In the genomic region with DNA sequence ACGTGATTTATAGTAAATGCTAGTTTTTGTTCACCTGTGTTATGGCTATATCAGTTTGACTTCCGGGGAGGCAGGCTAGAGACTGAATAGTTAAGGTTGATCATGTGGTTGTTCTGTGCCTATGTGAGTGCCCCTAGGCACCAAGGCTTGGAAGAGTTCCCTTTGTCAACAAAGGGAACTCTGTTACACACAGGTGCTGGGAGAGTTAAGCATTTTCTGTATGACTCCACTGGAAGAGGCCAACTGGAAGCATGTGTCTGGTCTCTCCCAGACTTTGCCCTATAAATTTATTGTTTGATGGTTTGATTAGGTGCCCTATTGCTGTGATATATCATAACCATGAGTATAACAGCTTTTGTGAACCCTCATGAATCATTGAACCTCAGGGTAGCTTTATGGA, we compare ENCODE assay signal across 21 cellular contexts.
DNase-seq lines count a peak whose midpoint lies in the region; ATAC-seq, FAIRE-seq and TF ChIP-seq lines count a peak whose summit lies in the region.
"Had no signal": no experiment of that assay in that cellular context is flagged by ENCODE, and none has a peak within 500 bp of the region (broad histone marks: within the 10 kb centered on the region; RNA-seq: fewer than 3 reads in every experiment).

No MANE protein-coding gene starts in this region.

- no peak for TF ChIP-seq POLR2A in gastroesophageal sphincter (IDR thresholded peaks at IDR 0.05)

- H3K4me3 ChIP-seq in small intestine (ENCODE audit: low read depth in 1 of 2, low read length in 2 of 2): no peak overlapping the region
- H3K4me3 ChIP-seq in gastroesophageal sphincter: no peak overlapping the region
- H3K4me3 ChIP-seq: BLaER1 treated with 17β-estradiol and CSF1 and Interleukin-3, amounts not matched to agents 10 nM and 100 nM; GM12878 had no signal

- H3K36me3 ChIP-seq in small intestine (ENCODE audit: control insufficient read depth in 2 of 2, insufficient read depth in 2 of 2, low read length in 2 of 2) (no peaks in the 10 kb centered on the region), gastroesophageal sphincter (no peaks in the 10 kb centered on the region)
- H3K36me3 ChIP-seq: BLaER1 treated with 17β-estradiol and CSF1 and Interleukin-3, amounts not matched to agents 10 nM and 100 nM had no signal

- DNase-seq in COLO829 (ENCODE audit: low spot score): peak; percentile 41
- DNase-seq in NCI-H2029 (lab: John Stamatoyannopoulos, UW): peak; percentile 21
- DNase-seq in small intestine: peak; percentile 61
- DNase-seq in NAMALWA (ENCODE audit: low spot score): no peak
- DNase-seq: CD8-positive, alpha-beta T cell; COR-L47; DMS 273 treated with DMSO at 0.1 percent for 48 hours; DMS53; DND-41; EL; GOT3; H7; HFFc6; IMR-90 had no signal

- WGBS in small intestine, 3 donors: 14 to 62% (median 27%) methylated on average over 2 of the region's 2 CpGs
- 61% methylated on average over 2 of the region's 2 CpGs; no CpG with 5 or more reads in 1 of the 2 donors for WGBS in gastroesophageal sphincter (ENCODE audit: low coverage in 1 of 2), 2 donors

- FAIRE-seq in small intestine (lab: Jason Lieb, UNC): no peak
- FAIRE-seq: GM12878, HTR-8/SVneo had no signal

- H3K4me1 ChIP-seq in small intestine (ENCODE audit: control insufficient read depth in 2 of 2, insufficient read depth in 1 of 2, low read depth in 1 of 2, low read length in 1 of 2) (no peaks in the 10 kb centered on the region), gastroesophageal sphincter (no peaks in the 10 kb centered on the region)
- H3K4me1 ChIP-seq: BLaER1 treated with 17β-estradiol and CSF1 and Interleukin-3, amounts not matched to agents 10 nM and 100 nM had no signal

- no peak for TF ChIP-seq EP300 in gastroesophageal sphincter (IDR thresholded peaks at IDR 0.05)

- TF ChIP-seq CTCF in gastroesophageal sphincter (IDR thresholded peaks at IDR 0.05): no peak

- peak; percentile 29 for ATAC-seq in esophagus mucosa
- ATAC-seq in GM19035 (IDR thresholded peaks at IDR 0.05; ENCODE audit: unreplicated experiment): no peak
- no peak for ATAC-seq in gastroesophageal sphincter
- ATAC-seq: CD8-positive, alpha-beta T cell; GM12878; HCT116 had no signal

- peaks cover 0 to 2% of the 10 kb centered on the region in 2 donors for H3K27me3 ChIP-seq in small intestine (ENCODE audit: control insufficient read depth in 2 of 2, insufficient read depth in 2 of 2, low read length in 2 of 2)
- H3K27me3 ChIP-seq in gastroesophageal sphincter: no peaks in the 10 kb centered on the region
- H3K27me3 ChIP-seq: BLaER1 treated with 17β-estradiol and CSF1 and Interleukin-3, amounts not matched to agents 10 nM and 100 nM had no signal

- H3K9me3 ChIP-seq in small intestine (ENCODE audit: control insufficient read depth, low read depth) (no peaks in the 10 kb centered on the region), gastroesophageal sphincter (no peaks in the 10 kb centered on the region)

- H3K27ac ChIP-seq in small intestine (ENCODE audit: low read depth in 1 of 2, low read length in 1 of 2) (no peak overlapping the region), gastroesophageal sphincter (no peak overlapping the region)
- H3K27ac ChIP-seq: BLaER1 treated with 17β-estradiol and CSF1 and Interleukin-3, amounts not matched to agents 10 nM and 100 nM had no signal
